2 cellular contexts compared by ENCODE assay signal in genomic region chr1:65694933-65695332, GRCh38.
A peak's percentile ranks its signal among the peaks of the same experiment; 100 is the strongest.
TF ChIP-seq lines count a peak whose summit lies in the region.

No MANE protein-coding gene starts in this region.

TF ChIP-seq in HepG2, 621 proteins besides CTCF, POLR2A, EP300 and RAD21:
- TF ChIP-seq ZNF879 (CRISPR knock-in tag; IDR thresholded peaks at IDR 0.05) (no peak), ZNF614 (CRISPR knock-in tag; IDR thresholded peaks at IDR 0.05; ENCODE audit: borderline replicate concordance) (no peak), ATF7 (IDR thresholded peaks at IDR 0.05) (0 out of 2 replicates have a peak, but pooled peaks have one; percentile 26), ATF7 (CRISPR knock-in tag; IDR thresholded peaks at IDR 0.05) (no peak), SRSF4 (IDR thresholded peaks at IDR 0.05; ENCODE audit: low read depth, low read length, poor library complexity, severe bottlenecking) (no peak), STAT5B (CRISPR knock-in tag; IDR thresholded peaks at IDR 0.05) (no peak), EEA1 (CRISPR knock-in tag; IDR thresholded peaks at IDR 0.05; ENCODE audit: borderline replicate concordance) (no peak), ZNF724P (CRISPR knock-in tag; IDR thresholded peaks at IDR 0.05; ENCODE audit: borderline replicate concordance) (no peak), CEBPB (IDR thresholded peaks at IDR 0.05; ENCODE audit: borderline replicate concordance, low read depth, low read length) (peak; percentile 42; the same call in 1 of the 2 replicates)
TF ChIP-seq in HepG2: peak in this region for 2.

TF ChIP-seq in H1, 55 proteins besides CTCF, POLR2A, EP300 and RAD21:
- TF ChIP-seq CEBPB (IDR thresholded peaks at IDR 0.05; ENCODE audit: low read depth, low read length) = peak; percentile 82; the same call in 1 of the 2 replicates
- no peak for TF ChIP-seq NRF1 (IDR thresholded peaks at IDR 0.05; ENCODE audit: low read depth, low read length)
- TF ChIP-seq RXRA (IDR thresholded peaks at IDR 0.05; ENCODE audit: insufficient read depth, low read depth, low read length) = no peak
- TF ChIP-seq ATF3 (IDR thresholded peaks at IDR 0.05; ENCODE audit: insufficient read depth, low read depth, low read length) = 0 out of 2 replicates have a peak, but pooled peaks have one; percentile 2
- TF ChIP-seq SP2 (IDR thresholded peaks at IDR 0.05; ENCODE audit: low read length) = no peak
- no peak for TF ChIP-seq HDAC6 (IDR thresholded peaks at IDR 0.05; ENCODE audit: low read depth, low read length)
